ENCODE assay signal across 15 cellular contexts in genomic region chr2:43010428-43011141, GRCh38.
DNase-seq lines count a peak whose midpoint lies in the region; ATAC-seq and TF ChIP-seq lines count a peak whose summit lies in the region.
"Had no signal": no experiment of that assay in that cellular context is flagged by ENCODE, and none has a peak within 500 bp of the region (broad histone marks: within the 10 kb centered on the region; RNA-seq: fewer than 3 reads in every experiment).

No MANE protein-coding gene starts in this region.

- intact Hi-C loops in activated T-helper 1 cell treated with anti-CD3 and anti-CD28 coated beads, Interleukin-12 subunit alpha, Interleukin-12 subunit beta, Interleukin-2, Interleukin-4 antibody, amounts not matched to agents 30 ng/mL and 10 ng/mL and 1 ng/mL, durations not matched to agents 14 hours and 24 hours and 36 hours (cut with micrococcal nuclease): no loop called here

- POLR2A ChIA-PET in activated naive CD8-positive, alpha-beta T cell treated with anti-CD3 and anti-CD28 coated beads, Interleukin-2, amount 10 ng/mL, durations not matched to agents 7 days and 5 days (lab: Charles Lee): interaction anchor here (0.6 kb wide), 1 partner anchor 217 kb away, joined by 3 read pairs; no protein-coding TSS in a partner anchor

- no peak for TF ChIP-seq CTCF in HFFc6 (IDR thresholded peaks at IDR 0.05)

- DNase-seq in activated naive CD8-positive, alpha-beta T cell treated with anti-CD3 and anti-CD28 coated beads, Interleukin-2, amount 10 ng/mL, durations not matched to agents 7 days and 5 days: no peak
- DNase-seq in activated naive CD8-positive, alpha-beta T cell treated with anti-CD3 and anti-CD28 coated beads for 36 hours: no peak
- peak; percentile 43 for DNase-seq in amniotic epithelial cell (ENCODE audit: low read depth)
- DNase-seq in left lobe of liver (ENCODE audit: low spot score): peak; percentile 28
- no peak for DNase-seq in activated T-helper 1 cell treated with anti-CD3 and anti-CD28 coated beads, Interleukin-12 subunit alpha, Interleukin-12 subunit beta, Interleukin-2, Interleukin-4 antibody, amounts not matched to agents 30 ng/mL and 10 ng/mL and 1 ng/mL, durations not matched to agents 14 hours and 24 hours and 36 hours (ENCODE audit: low spot score)
- no peak for DNase-seq in HFFc6
- DNase-seq: activated CD4-positive, alpha-beta T cell treated with anti-CD3 and anti-CD28 coated beads, Interleukin-2, amount 50 U/mL, for 4 hours; activated gamma-delta T cell treated with Interleukin-2 at 50 U/mL for 16 hours; NCI-H146; T-helper 9 cell had no signal

- peaks cover 1% of the 10 kb centered on the region for H3K27me3 Mint-ChIP-seq in activated naive CD8-positive, alpha-beta T cell treated with anti-CD3 and anti-CD28 coated beads, Interleukin-2, amount 10 ng/mL, durations not matched to agents 7 days and 5 days
- no peaks in the 10 kb centered on the region for H3K27me3 Mint-ChIP-seq in activated naive CD8-positive, alpha-beta T cell treated with anti-CD3 and anti-CD28 coated beads for 36 hours
- H3K27me3 Mint-ChIP-seq in activated T-helper 1 cell treated with anti-CD3 and anti-CD28 coated beads, Interleukin-12 subunit alpha, Interleukin-12 subunit beta, Interleukin-2, Interleukin-4 antibody, amounts not matched to agents 30 ng/mL and 10 ng/mL and 1 ng/mL, durations not matched to agents 14 hours and 24 hours and 36 hours (ENCODE audit: insufficient read depth): no peaks in the 10 kb centered on the region
- H3K27me3 Mint-ChIP-seq in HFFc6 (ENCODE audit: insufficient read depth): peaks cover 3% of the 10 kb centered on the region

- ATAC-seq in activated naive CD8-positive, alpha-beta T cell treated with anti-CD3 and anti-CD28 coated beads, Interleukin-2, amount 10 ng/mL, durations not matched to agents 7 days and 5 days (ENCODE audit: low read depth): peak; percentile 39
- peak; percentile 62 for ATAC-seq in left lobe of liver
- no peak for ATAC-seq in HG02870 (IDR thresholded peaks at IDR 0.05; ENCODE audit: unreplicated experiment)
- ATAC-seq in GM18511 (IDR thresholded peaks at IDR 0.05; ENCODE audit: unreplicated experiment): no peak
- ATAC-seq: Panc1; stimulated activated memory B cell treated with anti-CD40 and anti-IgM and Interleukin-4, amounts not matched to agents 10 μg/mL and 1 μg/mL and 100 μg/mL, for 72 hours had no signal

- H3K4me3 Mint-ChIP-seq in activated naive CD8-positive, alpha-beta T cell treated with anti-CD3 and anti-CD28 coated beads, Interleukin-2, amount 10 ng/mL, durations not matched to agents 7 days and 5 days: no peak overlapping the region
- no peak overlapping the region for H3K4me3 Mint-ChIP-seq in activated naive CD8-positive, alpha-beta T cell treated with anti-CD3 and anti-CD28 coated beads for 36 hours
- H3K4me3 Mint-ChIP-seq in activated T-helper 1 cell treated with anti-CD3 and anti-CD28 coated beads, Interleukin-12 subunit alpha, Interleukin-12 subunit beta, Interleukin-2, Interleukin-4 antibody, amounts not matched to agents 30 ng/mL and 10 ng/mL and 1 ng/mL, durations not matched to agents 14 hours and 24 hours and 36 hours: no peak overlapping the region
- no peak overlapping the region for H3K4me3 Mint-ChIP-seq in HFFc6
- H3K4me3 Mint-ChIP-seq: mesothelial cell of epicardium; stimulated activated memory B cell treated with anti-CD40 and anti-IgM and Interleukin-4, amounts not matched to agents 10 μg/mL and 1 μg/mL and 100 μg/mL, for 72 hours had no signal

- H3K36me3 Mint-ChIP-seq in activated naive CD8-positive, alpha-beta T cell treated with anti-CD3 and anti-CD28 coated beads, Interleukin-2, amount 10 ng/mL, durations not matched to agents 7 days and 5 days: peaks cover 1% of the 10 kb centered on the region
- no peaks in the 10 kb centered on the region for H3K36me3 Mint-ChIP-seq in activated naive CD8-positive, alpha-beta T cell treated with anti-CD3 and anti-CD28 coated beads for 36 hours
- no peaks in the 10 kb centered on the region for H3K36me3 Mint-ChIP-seq in activated T-helper 1 cell treated with anti-CD3 and anti-CD28 coated beads, Interleukin-12 subunit alpha, Interleukin-12 subunit beta, Interleukin-2, Interleukin-4 antibody, amounts not matched to agents 30 ng/mL and 10 ng/mL and 1 ng/mL, durations not matched to agents 14 hours and 24 hours and 36 hours (ENCODE audit: low read depth)
- H3K36me3 Mint-ChIP-seq in HFFc6 (ENCODE audit: low read depth): peaks cover 9% of the 10 kb centered on the region
- H3K36me3 Mint-ChIP-seq: mesothelial cell of epicardium; stimulated activated memory B cell treated with anti-CD40 and anti-IgM and Interleukin-4, amounts not matched to agents 10 μg/mL and 1 μg/mL and 100 μg/mL, for 72 hours had no signal

- no peak overlapping the region for H3K27ac Mint-ChIP-seq in activated naive CD8-positive, alpha-beta T cell treated with anti-CD3 and anti-CD28 coated beads, Interleukin-2, amount 10 ng/mL, durations not matched to agents 7 days and 5 days
- H3K27ac Mint-ChIP-seq in activated naive CD8-positive, alpha-beta T cell treated with anti-CD3 and anti-CD28 coated beads for 36 hours: no peak overlapping the region
- no peak overlapping the region for H3K27ac Mint-ChIP-seq in activated T-helper 1 cell treated with anti-CD3 and anti-CD28 coated beads, Interleukin-12 subunit alpha, Interleukin-12 subunit beta, Interleukin-2, Interleukin-4 antibody, amounts not matched to agents 30 ng/mL and 10 ng/mL and 1 ng/mL, durations not matched to agents 14 hours and 24 hours and 36 hours
- no peak overlapping the region for H3K27ac Mint-ChIP-seq in HFFc6
- H3K27ac Mint-ChIP-seq: mesothelial cell of epicardium; stimulated activated memory B cell treated with anti-CD40 and anti-IgM and Interleukin-4, amounts not matched to agents 10 μg/mL and 1 μg/mL and 100 μg/mL, for 72 hours had no signal

- H3K9me3 Mint-ChIP-seq in activated naive CD8-positive, alpha-beta T cell treated with anti-CD3 and anti-CD28 coated beads, Interleukin-2, amount 10 ng/mL, durations not matched to agents 7 days and 5 days: peaks cover 4% of the 10 kb centered on the region
- peaks cover 2% of the 10 kb centered on the region for H3K9me3 Mint-ChIP-seq in activated naive CD8-positive, alpha-beta T cell treated with anti-CD3 and anti-CD28 coated beads for 36 hours
- H3K9me3 Mint-ChIP-seq in activated T-helper 1 cell treated with anti-CD3 and anti-CD28 coated beads, Interleukin-12 subunit alpha, Interleukin-12 subunit beta, Interleukin-2, Interleukin-4 antibody, amounts not matched to agents 30 ng/mL and 10 ng/mL and 1 ng/mL, durations not matched to agents 14 hours and 24 hours and 36 hours: peaks cover 4% of the 10 kb centered on the region
- H3K9me3 Mint-ChIP-seq in HFFc6: peaks cover 9% of the 10 kb centered on the region

- peaks cover 12% of the 10 kb centered on the region for H3K4me1 Mint-ChIP-seq in activated naive CD8-positive, alpha-beta T cell treated with anti-CD3 and anti-CD28 coated beads, Interleukin-2, amount 10 ng/mL, durations not matched to agents 7 days and 5 days
- H3K4me1 Mint-ChIP-seq in activated naive CD8-positive, alpha-beta T cell treated with anti-CD3 and anti-CD28 coated beads for 36 hours: peaks cover 13% of the 10 kb centered on the region
- no peaks in the 10 kb centered on the region for H3K4me1 Mint-ChIP-seq in activated T-helper 1 cell treated with anti-CD3 and anti-CD28 coated beads, Interleukin-12 subunit alpha, Interleukin-12 subunit beta, Interleukin-2, Interleukin-4 antibody, amounts not matched to agents 30 ng/mL and 10 ng/mL and 1 ng/mL, durations not matched to agents 14 hours and 24 hours and 36 hours (ENCODE audit: low read depth)
- peaks cover 10% of the 10 kb centered on the region; the same call in 1 of the 2 replicates for H3K4me1 Mint-ChIP-seq in HFFc6 (ENCODE audit: low read depth)
- H3K4me1 Mint-ChIP-seq: stimulated activated memory B cell treated with anti-CD40 and anti-IgM and Interleukin-4, amounts not matched to agents 10 μg/mL and 1 μg/mL and 100 μg/mL, for 72 hours had no signal

Comparison
In these comparisons a context has a peak if more than half of its experiments do, and no peak if none do; other contexts are left out.
1. ATAC-seq: peak in activated naive CD8-positive, alpha-beta T cell treated with anti-CD3 and anti-CD28 coated beads, Interleukin-2, amount 10 ng/mL, durations not matched to agents 7 days and 5 days (single experiment) and left lobe of liver (single experiment); none in HG02870 (single experiment) and GM18511 (single experiment).
2. DNase-seq: peak in amniotic epithelial cell (single experiment) and left lobe of liver (single experiment); none in activated naive CD8-positive, alpha-beta T cell treated with anti-CD3 and anti-CD28 coated beads, Interleukin-2, amount 10 ng/mL, durations not matched to agents 7 days and 5 days (single experiment), activated naive CD8-positive, alpha-beta T cell treated with anti-CD3 and anti-CD28 coated beads for 36 hours (single experiment), activated T-helper 1 cell treated with anti-CD3 and anti-CD28 coated beads, Interleukin-12 subunit alpha, Interleukin-12 subunit beta, Interleukin-2, Interleukin-4 antibody, amounts not matched to agents 30 ng/mL and 10 ng/mL and 1 ng/mL, durations not matched to agents 14 hours and 24 hours and 36 hours (single experiment) and HFFc6 (single experiment).